ENCODE assay signal across 8 cellular contexts in the genomic region with DNA sequence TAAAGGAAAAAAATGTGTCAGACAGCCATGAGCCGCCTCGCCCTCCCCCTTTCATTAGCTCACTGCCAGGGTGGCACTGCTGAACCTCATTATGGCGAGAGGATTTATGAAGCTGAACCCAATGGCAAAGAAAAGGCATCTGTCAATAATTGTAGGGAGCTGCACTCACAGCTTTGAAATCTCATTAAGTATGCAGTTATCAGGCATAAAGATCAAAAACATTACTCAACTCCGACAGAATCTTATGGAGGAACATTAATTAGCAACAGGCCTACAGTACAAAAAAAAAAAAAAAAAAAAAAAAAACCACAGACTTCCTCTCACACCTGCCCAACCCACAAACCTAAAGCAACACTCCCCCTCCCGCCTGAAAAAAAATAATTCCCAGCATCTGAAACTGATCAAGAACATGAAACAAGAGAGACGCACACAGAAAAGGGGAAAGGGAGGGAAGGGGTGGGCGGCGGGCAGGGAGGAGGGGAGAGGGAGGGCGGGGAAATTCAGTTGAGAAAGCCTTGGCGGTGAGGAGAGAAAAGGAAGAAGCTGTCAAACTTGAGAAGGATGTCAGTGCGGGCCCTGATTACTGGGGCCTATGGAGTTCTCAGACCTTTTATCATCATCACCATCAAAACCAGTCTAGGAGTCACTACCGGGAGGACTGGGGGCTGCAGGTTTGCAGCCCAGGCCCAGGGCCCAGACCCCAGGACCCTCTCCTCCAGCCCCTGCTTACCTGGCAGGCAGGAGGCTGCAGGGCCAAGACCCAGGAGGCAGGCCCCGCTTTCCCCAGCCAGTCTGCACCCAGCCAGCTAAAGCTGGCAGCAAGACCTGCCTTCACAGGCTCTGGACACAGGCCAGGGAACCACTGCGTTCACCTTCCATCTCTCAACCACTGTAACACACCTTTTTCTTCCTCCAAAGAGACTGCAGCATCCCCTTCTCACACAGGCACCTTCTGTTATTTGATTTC. TPM values are rescaled to one million over a fixed set of nuclear protein-coding genes. Genes with fewer than 3 reads are reported as not detected.
DNase-seq lines count a peak whose midpoint lies in the region; ATAC-seq, FAIRE-seq and TF ChIP-seq lines count a peak whose summit lies in the region.

No MANE protein-coding gene starts in this region.

- FAIRE-seq in bronchial epithelial cell (lab: Jason Lieb, UNC), result no peak

- DNase-seq in DMS79 (lab: John Stamatoyannopoulos, UW) (peak; percentile 20), NCI-H69 (lab: John Stamatoyannopoulos, UW) (peak; percentile 4), bronchial epithelial cell (ENCODE audit: low read depth) (peak; percentile 44), posterior vena cava (ENCODE audit: low spot score) (peak; percentile 62), SHP77 treated with DMSO at 0.1 percent for 48 hours (lab: John Stamatoyannopoulos, UW) (no peak)

- H3K36me3 ChIP-seq in bronchial epithelial cell (ENCODE audit: control insufficient read depth, insufficient read depth, low read length), result no peaks in the 10 kb centered on the region

- no peaks in the 10 kb centered on the region for H3K27me3 ChIP-seq in bronchial epithelial cell (ENCODE audit: control insufficient read depth, insufficient read depth, low read length)

- H3K4me3 ChIP-seq in bronchial epithelial cell (ENCODE audit: low read depth, low read length), result no peak overlapping the region

- no peak for ATAC-seq in HG02763 (IDR thresholded peaks at IDR 0.05; ENCODE audit: unreplicated experiment)
- no peak for ATAC-seq in GM21723 (IDR thresholded peaks at IDR 0.05; ENCODE audit: unreplicated experiment)
- ATAC-seq in GM18519 (IDR thresholded peaks at IDR 0.05; ENCODE audit: low FRiP score, unreplicated experiment), result no peak

- intact Hi-C loops in posterior vena cava (cut with DNase I), result no loop called here

- no peak for TF ChIP-seq CTCF in bronchial epithelial cell (IDR thresholded peaks at IDR 0.05; ENCODE audit: insufficient read depth, low read length, severe bottlenecking)

RNA-seq across cellular contexts. Expression of a gene that starts 8.9 kb away (rescaled TPM):
- total RNA-seq in bronchial epithelial cell, result 1.6 and 2.0 TPM in 2 replicates
- 10 to 100 TPM; 30.8 to 32.1 TPM for total RNA-seq in posterior vena cava

Comparison
In these comparisons a context has a peak if more than half of its experiments do, and no peak if none do; other contexts are left out.
1. RNA of a gene that starts 8.9 kb away (total RNA-seq): 30.8 to 32.1 TPM in posterior vena cava; 1.6 to 2.0 TPM in bronchial epithelial cell; every median in the first group is over 10 times any median in the second.